Comparison of ENCODE assay signal across 9 cellular contexts in genomic region chr3:22922317-22922716, GRCh38.
DNase-seq lines count a peak whose midpoint lies in the region; ATAC-seq, FAIRE-seq and TF ChIP-seq lines count a peak whose summit lies in the region.
"Had no signal": no experiment of that assay in that cellular context is flagged by ENCODE, and none has a peak within 500 bp of the region (broad histone marks: within the 10 kb centered on the region; RNA-seq: fewer than 3 reads in every experiment).

No MANE protein-coding gene starts in this region.

- H3K27ac Mint-ChIP-seq in activated T-cell treated with anti-CD3 and anti-CD28 coated beads, Interleukin-2, amount 50 U/mL, for 24 hours, result no peak overlapping the region

- no peak overlapping the region for H3K4me3 Mint-ChIP-seq in activated T-cell treated with anti-CD3 and anti-CD28 coated beads, Interleukin-2, amount 50 U/mL, for 24 hours

- H3K4me1 Mint-ChIP-seq in activated T-cell treated with anti-CD3 and anti-CD28 coated beads, Interleukin-2, amount 50 U/mL, for 24 hours (ENCODE audit: low read depth), result no peaks in the 10 kb centered on the region

- peak; percentile 10 for TF ChIP-seq CTCF in GM06990 (IDR thresholded peaks at IDR 0.05; ENCODE audit: insufficient read depth, low read length, poor library complexity, severe bottlenecking)

- no peaks in the 10 kb centered on the region for H3F3A ChIP-seq in GM23248 (ENCODE audit: insufficient read depth)

- H3K27me3 ChIP-seq in GM06990 (replicated peaks; ENCODE audit: control insufficient read depth, insufficient read depth, low read length), result no peaks in the 10 kb centered on the region; the same call in 1 of the 2 replicates
- no peaks in the 10 kb centered on the region; the same call in 1 of the 2 replicates for H3K27me3 ChIP-seq in GM23248 (replicated peaks; ENCODE audit: insufficient read depth)

- H3K4me3 ChIP-seq in GM06990 (replicated peaks; ENCODE audit: low read depth, low read length) (no peak overlapping the region), GM23248 (no peak overlapping the region)

- no peak overlapping the region for H3K9ac ChIP-seq in GM23248

- in situ Hi-C loops in GM23248 (cut with MboI), result no loop called here

- 5 to 9% methylated on average over 3 of the region's 3 CpGs for WGBS in GM23248 (ENCODE audit: low coverage in 1 of 2, low lambda C conversion rate in 2 of 2, missing lambda C conversion rate in 2 of 2), 2 experiments

- no peak for DNase-seq in GM06990 (ENCODE audit: extremely low read depth, insufficient read length)
- DNase-seq in GM23248, result peak; percentile 23
- peak; percentile 11 for DNase-seq in RCC 7860 (ENCODE audit: low spot score)
- peak; percentile 30 for DNase-seq in kidney tubule cell (ENCODE audit: low spot score)
- DNase-seq in activated CD4-positive, CD25-positive, alpha-beta regulatory T cell treated with anti-CD3 and anti-CD28 coated beads, Interleukin-2, amount 50 U/mL, for 72 hours, result no peak
- DNase-seq in activated T-cell treated with anti-CD3 and anti-CD28 coated beads, Interleukin-2, amount 50 U/mL, for 24 hours, result no peak
- no peak for DNase-seq in nucleus accumbens (lab: John Stamatoyannopoulos, UW)

- H3K9me3 ChIP-seq in GM23248 (ENCODE audit: low read depth), result no peaks in the 10 kb centered on the region

- H3K36me3 ChIP-seq in GM06990 (ENCODE audit: control insufficient read depth, insufficient read depth, low read length) (no peaks in the 10 kb centered on the region), GM23248 (ENCODE audit: low read depth) (no peaks in the 10 kb centered on the region)

- no peaks in the 10 kb centered on the region for H3K4me1 ChIP-seq in GM23248 (ENCODE audit: insufficient read depth)

- no peaks in the 10 kb centered on the region for H3K36me3 Mint-ChIP-seq in activated T-cell treated with anti-CD3 and anti-CD28 coated beads, Interleukin-2, amount 50 U/mL, for 24 hours (ENCODE audit: low read depth)

- no peaks in the 10 kb centered on the region for H3K79me2 ChIP-seq in GM23248 (ENCODE audit: insufficient read depth)

- no peak for ATAC-seq in HG03135 (IDR thresholded peaks at IDR 0.05; ENCODE audit: unreplicated experiment)
- ATAC-seq: esophagus mucosa had no signal

- peak; percentile 80 for FAIRE-seq in RCC 7860 (lab: Jason Lieb, UNC)

- no peak overlapping the region for H2AFZ ChIP-seq in GM23248

- H3K4me2 ChIP-seq in GM23248 (ENCODE audit: unreplicated experiment), result no peak overlapping the region

- H3K27ac ChIP-seq in GM23248, result no peak overlapping the region

- H4K20me1 ChIP-seq in GM23248 (ENCODE audit: insufficient read depth), result no peaks in the 10 kb centered on the region

- no peaks in the 10 kb centered on the region for H3K9me3 Mint-ChIP-seq in activated T-cell treated with anti-CD3 and anti-CD28 coated beads, Interleukin-2, amount 50 U/mL, for 24 hours

- H3K9me2 ChIP-seq in GM23248 (ENCODE audit: insufficient read depth), result no peaks in the 10 kb centered on the region

- no peaks in the 10 kb centered on the region for H3K27me3 Mint-ChIP-seq in activated T-cell treated with anti-CD3 and anti-CD28 coated beads, Interleukin-2, amount 50 U/mL, for 24 hours

Comparison
In these comparisons a context has a peak if more than half of its experiments do, and no peak if none do; other contexts are left out.
1. DNase-seq: peak in GM23248 (single experiment), RCC 7860 (single experiment) and kidney tubule cell (single experiment); none in GM06990 (single experiment), activated CD4-positive, CD25-positive, alpha-beta regulatory T cell treated with anti-CD3 and anti-CD28 coated beads, Interleukin-2, amount 50 U/mL, for 72 hours (single experiment), activated T-cell treated with anti-CD3 and anti-CD28 coated beads, Interleukin-2, amount 50 U/mL, for 24 hours (single experiment) and nucleus accumbens (0 of 56).